23 cellular contexts compared by ENCODE assay signal in genomic region chr6:44522871-44523270, GRCh38.
"Had no signal": no experiment of that assay in that cellular context is flagged by ENCODE, and none has a peak within 500 bp of the region (broad histone marks: within the 10 kb centered on the region; RNA-seq: fewer than 3 reads in every experiment).

No MANE protein-coding gene starts in this region.

- ATAC-seq: activated CD4-positive, alpha-beta T cell treated with anti-CD3 and anti-CD28 coated beads for 36 hours; activated CD8-positive, alpha-beta memory T cell treated with anti-CD3 and anti-CD28 coated beads, Interleukin-2, amount 10 ng/mL, durations not matched to agents 7 days and 5 days; body of pancreas; foreskin keratinocyte; left lobe of liver; lower lobe of right lung; sciatic nerve; stimulated activated naive B cell treated with anti-CD40 and anti-IgM and Interleukin-4, amounts not matched to agents 10 μg/mL and 1 μg/mL and 100 μg/mL, for 72 hours; WTC11 had no signal

- H3K27ac Mint-ChIP-seq: activated CD4-positive, alpha-beta T cell treated with anti-CD3 and anti-CD28 coated beads for 36 hours; activated CD8-positive, alpha-beta memory T cell treated with anti-CD3 and anti-CD28 coated beads, Interleukin-2, amount 10 ng/mL, durations not matched to agents 7 days and 5 days; activated naive CD4-positive, alpha-beta T cell treated with anti-CD3 and anti-CD28 coated beads, Interleukin-2, amount 10 ng/mL, durations not matched to agents 7 days and 5 days; immature natural killer cell; naive B cell; neural progenitor cell; stimulated activated naive B cell treated with anti-CD40 and anti-IgM and Interleukin-4, amounts not matched to agents 10 μg/mL and 1 μg/mL and 100 μg/mL, for 72 hours; WTC11 had no signal

- DNase-seq: activated CD4-positive, alpha-beta T cell treated with anti-CD3 and anti-CD28 coated beads for 36 hours; activated CD4-positive, alpha-beta T cell treated with anti-CD3 and anti-CD28 coated beads, Interleukin-2, amount 50 U/mL, for 4 hours; activated CD8-positive, alpha-beta memory T cell treated with anti-CD3 and anti-CD28 coated beads, Interleukin-2, amount 10 ng/mL, durations not matched to agents 7 days and 5 days; activated effector memory CD4-positive, alpha-beta T cell treated with anti-CD3 and anti-CD28 coated beads, Interleukin-2, amount 50 U/mL, for 16 hours; activated naive CD4-positive, alpha-beta T cell treated with anti-CD3 and anti-CD28 coated beads, Interleukin-2, amount 10 ng/mL, durations not matched to agents 7 days and 5 days; activated T-cell treated with anti-CD3 and anti-CD28 coated beads for 4 hours; anterior cingulate cortex; body of pancreas; effector CD8-positive, alpha-beta T cell; erythroblast; foreskin keratinocyte; immature natural killer cell; lower lobe of right lung; mesendoderm; naive B cell; stimulated activated CD4-positive, alpha-beta T cell treated with anti-CD3 and anti-CD28 coated beads, Interleukin-15, amount 100 ng/mL, for 24 hours; stimulated activated naive B cell treated with anti-CD40 and anti-IgM and Interleukin-4, amounts not matched to agents 10 μg/mL and 1 μg/mL and 100 μg/mL, for 72 hours; T-helper 9 cell; transverse colon had no signal

- H3K36me3 Mint-ChIP-seq: activated naive CD4-positive, alpha-beta T cell treated with anti-CD3 and anti-CD28 coated beads, Interleukin-2, amount 10 ng/mL, durations not matched to agents 7 days and 5 days; neural progenitor cell; WTC11 had no signal

- H3K4me3 Mint-ChIP-seq: activated CD4-positive, alpha-beta T cell treated with anti-CD3 and anti-CD28 coated beads for 36 hours; activated CD8-positive, alpha-beta memory T cell treated with anti-CD3 and anti-CD28 coated beads, Interleukin-2, amount 10 ng/mL, durations not matched to agents 7 days and 5 days; activated naive CD4-positive, alpha-beta T cell treated with anti-CD3 and anti-CD28 coated beads, Interleukin-2, amount 10 ng/mL, durations not matched to agents 7 days and 5 days; immature natural killer cell; neural progenitor cell; stimulated activated naive B cell treated with anti-CD40 and anti-IgM and Interleukin-4, amounts not matched to agents 10 μg/mL and 1 μg/mL and 100 μg/mL, for 72 hours; WTC11 had no signal
